12 cellular contexts compared by ENCODE assay signal in the genomic region with DNA sequence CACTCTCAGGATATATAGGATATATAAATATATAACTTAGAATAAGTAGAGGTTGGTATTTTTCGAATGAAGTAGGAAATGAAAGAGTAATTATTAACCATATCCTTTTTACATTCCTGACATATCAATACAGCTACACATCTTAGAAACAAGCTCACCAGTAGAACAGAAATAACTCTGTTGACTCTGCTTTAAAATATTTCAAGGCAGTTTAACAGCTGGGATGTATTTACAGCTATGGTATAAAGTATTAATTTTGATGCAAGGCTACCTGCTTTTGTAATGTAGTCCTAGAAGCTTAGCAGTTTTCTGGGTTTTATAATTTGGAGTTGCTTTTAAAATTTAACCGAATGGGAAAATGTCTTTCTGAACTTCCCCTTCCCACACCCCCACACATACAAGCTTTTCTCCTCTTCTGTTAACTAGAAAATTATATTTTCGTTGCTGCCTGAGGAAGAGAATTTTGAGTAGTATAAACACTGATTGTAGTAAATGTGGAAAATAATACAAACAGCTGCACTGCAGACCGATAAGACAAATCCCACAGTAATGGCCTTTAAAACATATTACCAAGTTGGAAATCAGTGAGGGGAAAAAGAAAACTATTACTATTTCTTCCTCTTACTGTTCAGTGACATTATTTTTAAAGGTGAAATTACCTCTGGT.
A peak's percentile ranks its signal among the peaks of the same experiment; 100 is the strongest.
DNase-seq lines count a peak whose midpoint lies in the region; FAIRE-seq and TF ChIP-seq lines count a peak whose summit lies in the region.
"Had no signal": no experiment of that assay in that cellular context is flagged by ENCODE, and none has a peak within 500 bp of the region (broad histone marks: within the 10 kb centered on the region; RNA-seq: fewer than 3 reads in every experiment).

No MANE protein-coding gene starts in this region.

- no peak for FAIRE-seq in HTR-8/SVneo (lab: Jason Lieb, UNC)

- H3K4me1 ChIP-seq in vagina, result no peaks in the 10 kb centered on the region

- no peaks in the 10 kb centered on the region for H3K27me3 ChIP-seq in vagina
- H3K27me3 ChIP-seq: BLaER1 treated with 17β-estradiol and CSF1 and Interleukin-3, amounts not matched to agents 10 nM and 100 nM had no signal

- no peaks in the 10 kb centered on the region for H3K36me3 ChIP-seq in vagina

- CTCF ChIA-PET in AG04449 (lab: Yijun Ruan, JAX), result no interaction called here

- POLR2A ChIA-PET in AG04449 (lab: Yijun Ruan, JAX), result no interaction called here

- TF ChIP-seq POLR2A in vagina (IDR thresholded peaks at IDR 0.05), result no peak

- peak; percentile 12 for DNase-seq in AG04449 (ENCODE audit: low read depth, low spot score)
- DNase-seq in HTR-8/SVneo (ENCODE audit: insufficient read length, low spot score), result peak; percentile 8
- DNase-seq in dedifferentiated amniotic fluid mesenchymal stem cell (ENCODE audit: extremely low spot score), result peak; percentile 58
- peak; percentile 84 for DNase-seq in kidney glomerular epithelial cell (lab: John Stamatoyannopoulos, UW)
- no peak for DNase-seq in NCI-H446 (lab: John Stamatoyannopoulos, UW)
- no peak for DNase-seq in vagina (ENCODE audit: extremely low spot score in 2 of 2)
- DNase-seq in GDM1 (lab: John Stamatoyannopoulos, UW), result no peak
- no peak for DNase-seq in activated CD4-positive, alpha-beta T cell treated with anti-CD3 and anti-CD28 coated beads, Interleukin-2, amount 50 U/mL, for 48 hours
- DNase-seq: activated CD4-positive, alpha-beta T cell treated with anti-CD3 and anti-CD28 coated beads, Interleukin-2, amount 10 ng/mL, durations not matched to agents 7 days and 5 days; activated gamma-delta T cell treated with Interleukin-2 at 50 U/mL for 16 hours; stimulated activated CD4-positive, alpha-beta T cell treated with anti-CD3 and anti-CD28 coated beads, Interleukin-4, amount 100 ng/mL, for 1 hour had no signal

- no peak overlapping the region for H3K27ac ChIP-seq in vagina
- H3K27ac ChIP-seq: BLaER1 treated with 17β-estradiol and CSF1 and Interleukin-3, amounts not matched to agents 10 nM and 100 nM had no signal

- TF ChIP-seq CTCF in AG04449 (IDR thresholded peaks at IDR 0.05; ENCODE audit: insufficient read depth, low read length, missing control alignments) (no peak), vagina (IDR thresholded peaks at IDR 0.05) (no peak)

- intact Hi-C loops in vagina (cut with DNase I), result no loop called here

- no peak overlapping the region for H3K4me3 ChIP-seq in AG04449 (ENCODE audit: low read depth, low read length)
- H3K4me3 ChIP-seq in vagina, result no peak overlapping the region
- H3K4me3 ChIP-seq: BLaER1 treated with 17β-estradiol and CSF1 and Interleukin-3, amounts not matched to agents 10 nM and 100 nM had no signal

- no peaks in the 10 kb centered on the region for H3K9me3 ChIP-seq in vagina
- H3K9me3 ChIP-seq: BLaER1 treated with 17β-estradiol and CSF1 and Interleukin-3, amounts not matched to agents 10 nM and 100 nM had no signal

Comparison
In these comparisons a context has a peak if more than half of its experiments do, and no peak if none do; other contexts are left out.
1. DNase-seq: peak in AG04449 (single experiment), HTR-8/SVneo (single experiment), dedifferentiated amniotic fluid mesenchymal stem cell (single experiment) and kidney glomerular epithelial cell (single experiment); none in NCI-H446 (0 of 2), vagina (0 of 2), GDM1 (single experiment) and activated CD4-positive, alpha-beta T cell treated with anti-CD3 and anti-CD28 coated beads, Interleukin-2, amount 50 U/mL, for 48 hours (0 of 2).